ENCODE assay signal across 21 cellular contexts in genomic region chr6:1853761-1854160, GRCh38.
A peak's percentile ranks its signal among the peaks of the same experiment; 100 is the strongest.
DNase-seq lines count a peak whose midpoint lies in the region; ATAC-seq and TF ChIP-seq lines count a peak whose summit lies in the region.
"Had no signal": no experiment of that assay in that cellular context is flagged by ENCODE, and none has a peak within 500 bp of the region (broad histone marks: within the 10 kb centered on the region; RNA-seq: fewer than 3 reads in every experiment).

No MANE protein-coding gene starts in this region.

- H3K9me3 ChIP-seq in DND-41 (ENCODE audit: insufficient read depth, low read length, severe bottlenecking) (no peaks in the 10 kb centered on the region), OCI-LY1 (ENCODE audit: low read length) (no peaks in the 10 kb centered on the region), SU-DHL-6 (ENCODE audit: insufficient read depth, low read length) (no peaks in the 10 kb centered on the region)
- H3K9me3 ChIP-seq: BE2C, BLaER1, Caco-2 had no signal

- H3K4me1 ChIP-seq in DND-41 (ENCODE audit: insufficient read depth, low read length) (peaks cover 52% of the 10 kb centered on the region), OCI-LY1 (ENCODE audit: insufficient read depth, low read length, severe bottlenecking) (peaks cover 96% of the 10 kb centered on the region)
- H3K4me1 ChIP-seq: Caco-2 had no signal

- no peak overlapping the region for H3K4me3 ChIP-seq in DND-41 (ENCODE audit: low read depth in 1 of 2, low read length in 2 of 2)
- no peak overlapping the region for H3K4me3 ChIP-seq in OCI-LY1 (ENCODE audit: low read depth, low read length, poor library complexity, severe bottlenecking)
- H3K4me3 ChIP-seq in SU-DHL-6 (ENCODE audit: insufficient read depth, low read length, poor library complexity, severe bottlenecking): no peak overlapping the region
- H3K4me3 ChIP-seq in lower leg skin (ENCODE audit: low read depth, poor library complexity, severe bottlenecking): no peak overlapping the region
- H3K4me3 ChIP-seq: BLaER1, GM12878 had no signal

- H2AFZ ChIP-seq in DND-41 (ENCODE audit: low read depth, low read length) (no peak overlapping the region), OCI-LY1 (ENCODE audit: low read length) (no peak overlapping the region), SU-DHL-6 (ENCODE audit: low read depth, low read length, severe bottlenecking) (no peak overlapping the region)

- DNase-seq in DND-41: no peak
- no peak for DNase-seq in NCI-H1092 treated with DMSO at 0.1 percent for 48 hours (lab: John Stamatoyannopoulos, UW)
- no peak for DNase-seq in activated CD4-positive, alpha-beta T cell treated with anti-CD3 and anti-CD28 coated beads, Interleukin-2, amount 50 U/mL, for 48 hours
- no peak for DNase-seq in lower leg skin (ENCODE audit: low spot score in 2 of 2)
- DNase-seq: 8988T; ACHN; BE2C; C1 segment of cervical spinal cord; Caco-2; Calu3; CD4-positive, alpha-beta memory T cell; CD4-positive, CD25-positive, alpha-beta regulatory T cell; CD8-positive, alpha-beta memory T cell; DMS79 treated with DMSO at 0.1 percent for 48 hours; EL; GDM1 had no signal

- H3K9ac ChIP-seq in DND-41 (ENCODE audit: low read depth, low read length) (no peak overlapping the region), OCI-LY1 (ENCODE audit: low read length) (no peak overlapping the region), SU-DHL-6 (ENCODE audit: low read length) (0 out of 2 replicates have a peak overlapping the region, but pooled peaks have one; percentile 1)
- H3K9ac ChIP-seq: BLaER1 had no signal

- ATAC-seq in DND-41 (ENCODE audit: insufficient read depth, low read depth): no peak
- ATAC-seq in HG02938 (IDR thresholded peaks at IDR 0.05; ENCODE audit: unreplicated experiment): no peak
- ATAC-seq: GM12878 had no signal

- no peak for TF ChIP-seq CTCF in DND-41 (IDR thresholded peaks at IDR 0.05; ENCODE audit: borderline replicate concordance, extremely low read depth, low read length, poor library complexity, severe bottlenecking)
- no peak for TF ChIP-seq CTCF in OCI-LY1 (IDR thresholded peaks at IDR 0.05; ENCODE audit: low read length)
- no peak for TF ChIP-seq CTCF in SU-DHL-6 (IDR thresholded peaks at IDR 0.05; ENCODE audit: insufficient read depth, low read length, poor library complexity, severe bottlenecking)
- no peak for TF ChIP-seq CTCF in lower leg skin (IDR thresholded peaks at IDR 0.05)

- H3K9me2 ChIP-seq in OCI-LY1 (ENCODE audit: low read depth, low read length) (no peaks in the 10 kb centered on the region), SU-DHL-6 (replicated peaks; ENCODE audit: insufficient read depth, low read length) (no peaks in the 10 kb centered on the region)

- H3F3A ChIP-seq in OCI-LY1 (ENCODE audit: insufficient read depth, low read length) (no peaks in the 10 kb centered on the region), SU-DHL-6 (ENCODE audit: insufficient read depth) (peaks cover 44% of the 10 kb centered on the region)

- H3K27me3 ChIP-seq in DND-41 (ENCODE audit: insufficient read depth, low read length, poor library complexity) (no peaks in the 10 kb centered on the region), OCI-LY1 (ENCODE audit: insufficient read depth, low read length) (no peaks in the 10 kb centered on the region), SU-DHL-6 (ENCODE audit: low read length) (no peaks in the 10 kb centered on the region)
- H3K27me3 ChIP-seq: BE2C, BLaER1 had no signal

- intact Hi-C loops in lower leg skin (cut with DNase I; ENCODE audit: low total_unique reads): no loop called here

- H3K79me2 ChIP-seq in DND-41 (ENCODE audit: insufficient read depth, low read length): no peaks in the 10 kb centered on the region
- H3K79me2 ChIP-seq in OCI-LY1 (ENCODE audit: insufficient read depth, low read length): no peaks in the 10 kb centered on the region
- H3K79me2 ChIP-seq in SU-DHL-6 (ENCODE audit: insufficient read depth, low read length): no peaks in the 10 kb centered on the region

- H3K36me3 ChIP-seq in DND-41 (ENCODE audit: insufficient read depth, low read length): no peaks in the 10 kb centered on the region
- H3K36me3 ChIP-seq in OCI-LY1 (ENCODE audit: insufficient read depth, low read length): no peaks in the 10 kb centered on the region
- H3K36me3 ChIP-seq in SU-DHL-6 (ENCODE audit: low read length): no peaks in the 10 kb centered on the region
- H3K36me3 ChIP-seq: BE2C, BLaER1 had no signal

- no peaks in the 10 kb centered on the region for H4K20me1 ChIP-seq in DND-41 (ENCODE audit: insufficient read depth, low read length)
- no peaks in the 10 kb centered on the region for H4K20me1 ChIP-seq in OCI-LY1 (ENCODE audit: insufficient read depth, low read length)
- no peaks in the 10 kb centered on the region for H4K20me1 ChIP-seq in SU-DHL-6 (ENCODE audit: low read depth, low read length)
- H4K20me1 ChIP-seq: BLaER1 had no signal

- TF ChIP-seq POLR2A in lower leg skin (IDR thresholded peaks at IDR 0.05): no peak

- 67 to 73% methylated on average over 1 of the region's 1 CpG for WGBS in lower leg skin, 2 donors

- H3K27ac ChIP-seq in DND-41 (ENCODE audit: low read length) (peak overlapping the region; percentile 98), OCI-LY1 (ENCODE audit: low read depth, low read length, poor library complexity, severe bottlenecking) (peak overlapping the region; percentile 99), SU-DHL-6 (ENCODE audit: low read depth, low read length) (peak overlapping the region; percentile 92)
- H3K27ac ChIP-seq: BLaER1 had no signal

- no peak overlapping the region for H3K4me2 ChIP-seq in DND-41 (ENCODE audit: insufficient read depth, low read length)
- no peak overlapping the region for H3K4me2 ChIP-seq in OCI-LY1 (ENCODE audit: low read length)
- peak overlapping the region; percentile 0 for H3K4me2 ChIP-seq in SU-DHL-6 (ENCODE audit: low read depth, low read length, poor library complexity, severe bottlenecking)
- H3K4me2 ChIP-seq: BLaER1 had no signal
